8 cellular contexts compared by ENCODE assay signal in genomic region chr11:95251896-95252295, GRCh38. TPM values are rescaled to one million over a fixed set of nuclear protein-coding genes. Genes with fewer than 3 reads are reported as not detected.
DNase-seq lines count a peak whose midpoint lies in the region; ATAC-seq and TF ChIP-seq lines count a peak whose summit lies in the region.
"Not testable (repeated sequence)": the region's sequence is repeated elsewhere in the genome, so short reads cannot be mapped to it uniquely, and the experiment has no call there.

No MANE protein-coding gene starts in this region.

- not testable (repeated sequence) for H3K27ac ChIP-seq in CD4-positive, CD25-positive, alpha-beta regulatory T cell (ENCODE audit: insufficient read depth, low read length, poor library complexity, severe bottlenecking); OCI-LY7 (ENCODE audit: low read depth, low read length, poor library complexity, severe bottlenecking)
- H3K27ac ChIP-seq in trophoblast cell (ENCODE audit: low read depth, low read length): peak overlapping the region; percentile 65

- H4K20me1 ChIP-seq in OCI-LY7 (ENCODE audit: insufficient read depth, low read length): not testable (repeated sequence)

- H3K36me3 ChIP-seq in CD4-positive, CD25-positive, alpha-beta regulatory T cell (ENCODE audit: control insufficient read depth, insufficient read depth, low read length); OCI-LY7 (ENCODE audit: insufficient read depth, low read length); trophoblast cell (ENCODE audit: control insufficient read depth in 1 of 2, insufficient read depth in 2 of 2, low read length in 2 of 2): not testable (repeated sequence)

- POLR2A ChIA-PET in OCI-LY7 (lab: Charles Lee): interaction anchor here (0.7 to 7.0 kb wide), 8 partner anchors 8 to 523 kb away, joined by 3 to 122 read pairs (median 6); partner anchors contain the start of gene SESN3

- H2BK5ac ChIP-seq in trophoblast cell (ENCODE audit: low read depth, low read length, poor library complexity): peak overlapping the region; percentile 89

- H3K36me3 Mint-ChIP-seq in CD4-positive, CD25-positive, alpha-beta regulatory T cell; IgD-negative memory B cell; activated T-cell treated with anti-CD3 and anti-CD28 coated beads, Interleukin-2, amount 50 U/mL, for 72 hours (ENCODE audit: insufficient read depth in 2 of 2); glutamatergic neuron (ENCODE audit: unreplicated experiment); memory B cell; nephron (ENCODE audit: low read depth): not testable (repeated sequence)

- peak overlapping the region; percentile 83; the same call in 1 of the 2 replicates for H2AFZ ChIP-seq in OCI-LY7 (ENCODE audit: low read length)
- H2AFZ ChIP-seq in trophoblast cell (ENCODE audit: insufficient read depth, low read length, poor library complexity): not testable (repeated sequence)

- not testable (repeated sequence) for H3K4me3 Mint-ChIP-seq in CD4-positive, CD25-positive, alpha-beta regulatory T cell; activated T-cell treated with anti-CD3 and anti-CD28 coated beads, Interleukin-2, amount 50 U/mL, for 72 hours; glutamatergic neuron (ENCODE audit: unreplicated experiment); memory B cell; nephron
- H3K4me3 Mint-ChIP-seq in IgD-negative memory B cell: peak overlapping the region in 1 of 4 donors; percentile 81

- TF ChIP-seq CTCF in OCI-LY7 (conservative IDR thresholded peaks at IDR 0.05; ENCODE audit: low read length); glutamatergic neuron (IDR thresholded peaks at IDR 0.05; ENCODE audit: partially characterized antibody, unreplicated experiment); nephron (IDR thresholded peaks at IDR 0.05; ENCODE audit: unreplicated experiment in 3 of 3): not testable (repeated sequence)

- ATAC-seq in CD4-positive, CD25-positive, alpha-beta regulatory T cell (ENCODE audit: low read depth in 2 of 2); activated T-cell treated with anti-CD3 and anti-CD28 coated beads, Interleukin-2, amount 50 U/mL, for 72 hours (replicated peaks in 1 of 2); memory B cell (ENCODE audit: low read depth): not testable (repeated sequence)

- peaks cover 20 to 58% (median 45%) of the 10 kb centered on the region in 4 donors for H3K4me1 Mint-ChIP-seq in CD4-positive, CD25-positive, alpha-beta regulatory T cell
- H3K4me1 Mint-ChIP-seq in IgD-negative memory B cell (peaks cover 60 to 71% (median 62%) of the 10 kb centered on the region in 3 donors), glutamatergic neuron (ENCODE audit: low read depth, unreplicated experiment) (peaks cover 56% of the 10 kb centered on the region), memory B cell (peaks cover 56% of the 10 kb centered on the region), nephron (peaks cover 87% of the 10 kb centered on the region)
- peaks cover 58% of the 10 kb centered on the region for H3K4me1 Mint-ChIP-seq in activated T-cell treated with anti-CD3 and anti-CD28 coated beads, Interleukin-2, amount 50 U/mL, for 72 hours (ENCODE audit: low read depth)

- H3K79me2 ChIP-seq in OCI-LY7 (ENCODE audit: insufficient read depth, low read depth, low read length); trophoblast cell (ENCODE audit: control insufficient read depth, insufficient read depth, low read length, poor library complexity): not testable (repeated sequence)

- H3K4me1 ChIP-seq in CD4-positive, CD25-positive, alpha-beta regulatory T cell (ENCODE audit: control insufficient read depth, insufficient read depth, low read length, poor library complexity, severe bottlenecking): peaks cover 37% of the 10 kb centered on the region
- H3K4me1 ChIP-seq in OCI-LY7 (ENCODE audit: insufficient read depth, low read length, poor library complexity, severe bottlenecking): peaks cover 75% of the 10 kb centered on the region
- H3K4me1 ChIP-seq in trophoblast cell (ENCODE audit: control insufficient read depth in 1 of 2, insufficient read depth in 2 of 2, low read length in 2 of 2): peaks cover 11 to 24% of the 10 kb centered on the region in 2 experiments

- intact Hi-C loops in OCI-LY7 (cut with micrococcal nuclease; ENCODE audit: unreplicated experiment): loop anchor here (5.0 kb wide), 1 partner anchor 160 kb away; no protein-coding TSS in a partner anchor

- not testable (repeated sequence) for H3K18ac ChIP-seq in trophoblast cell (ENCODE audit: low read length)

- H2AK5ac ChIP-seq in trophoblast cell (ENCODE audit: low read length): not testable (repeated sequence)

- not testable (repeated sequence) for H3K27me3 Mint-ChIP-seq in CD4-positive, CD25-positive, alpha-beta regulatory T cell; IgD-negative memory B cell; activated T-cell treated with anti-CD3 and anti-CD28 coated beads, Interleukin-2, amount 50 U/mL, for 72 hours (ENCODE audit: low read depth); glutamatergic neuron (ENCODE audit: unreplicated experiment); memory B cell; nephron (ENCODE audit: low read depth)

- not testable (repeated sequence) for DNase-seq in CD4-positive, CD25-positive, alpha-beta regulatory T cell; OCI-LY7 (ENCODE audit: low spot score); activated T-cell treated with anti-CD3 and anti-CD28 coated beads, Interleukin-2, amount 50 U/mL, for 72 hours; glutamatergic neuron; memory B cell (ENCODE audit: low spot score in 2 of 2)
- DNase-seq in trophoblast cell: peak in 1 of 2 donors; percentile 22

- not testable (repeated sequence) for H3K4ac ChIP-seq in trophoblast cell (ENCODE audit: low read depth, low read length)

- H3K4me3 ChIP-seq in CD4-positive, CD25-positive, alpha-beta regulatory T cell (ENCODE audit: low read depth, low read length); OCI-LY7 (ENCODE audit: low read depth, low read length, poor library complexity, severe bottlenecking); trophoblast cell (ENCODE audit: low read depth, low read length): not testable (repeated sequence)

- peak overlapping the region; percentile 82 for H2BK120ac ChIP-seq in trophoblast cell (ENCODE audit: insufficient read depth, low read length, poor library complexity)

- not testable (repeated sequence) for H3K9me2 ChIP-seq in OCI-LY7 (ENCODE audit: insufficient read depth, low read length)

- H3K14ac ChIP-seq in trophoblast cell (ENCODE audit: low read length): not testable (repeated sequence)

- not testable (repeated sequence) for H3K27me3 ChIP-seq in CD4-positive, CD25-positive, alpha-beta regulatory T cell (ENCODE audit: control insufficient read depth, insufficient read depth, low read length); trophoblast cell (ENCODE audit: insufficient read depth, low read length)

- not testable (repeated sequence) for H2BK12ac ChIP-seq in trophoblast cell (ENCODE audit: low read length)

- H3K23ac ChIP-seq in trophoblast cell (ENCODE audit: low read length): not testable (repeated sequence)

- not testable (repeated sequence) for H3K9me3 ChIP-seq in CD4-positive, CD25-positive, alpha-beta regulatory T cell (ENCODE audit: control insufficient read depth in 2 of 2, low read length in 2 of 2); OCI-LY7 (ENCODE audit: low read length); trophoblast cell (ENCODE audit: insufficient read depth, low read depth, low read length)

- WGBS in trophoblast cell (ENCODE audit: extremely low coverage, insufficient coverage, insufficient read length): no CpG with 5 or more reads among the region's 6 CpGs

- not testable (repeated sequence) for H3K9me3 Mint-ChIP-seq in CD4-positive, CD25-positive, alpha-beta regulatory T cell; IgD-negative memory B cell; activated T-cell treated with anti-CD3 and anti-CD28 coated beads, Interleukin-2, amount 50 U/mL, for 72 hours; glutamatergic neuron (ENCODE audit: unreplicated experiment); memory B cell; nephron

- BruUV-seq in OCI-LY7 (replicated peaks; lab: Mats Ljungman, UMichigan): not testable (repeated sequence)

- peak overlapping the region; percentile 76; the same call in 1 of the 2 replicates for H3K4me2 ChIP-seq in OCI-LY7 (ENCODE audit: low read length)
- H3K4me2 ChIP-seq in trophoblast cell (ENCODE audit: low read length): not testable (repeated sequence)

- CTCF ChIA-PET in OCI-LY7 (lab: Charles Lee; ENCODE audit: unreplicated experiment): not testable (repeated sequence)

- H3K9ac ChIP-seq in trophoblast cell (ENCODE audit: low read length): not testable (repeated sequence)

- H3K79me1 ChIP-seq in trophoblast cell (ENCODE audit: low read length): peaks cover 17% of the 10 kb centered on the region

- not testable (repeated sequence) for H4K8ac ChIP-seq in trophoblast cell (ENCODE audit: low read depth, low read length)

- not testable (repeated sequence) for H4K12ac ChIP-seq in trophoblast cell (ENCODE audit: low read depth, low read length)

- peak overlapping the region; percentile 63 for H4K91ac ChIP-seq in trophoblast cell (ENCODE audit: low read depth, low read length)

- H3K27ac Mint-ChIP-seq in CD4-positive, CD25-positive, alpha-beta regulatory T cell: peak overlapping the region; percentile 21 to 93 (median 64)
- peak overlapping the region in 2 of 3 donors; percentile 30 to 91 for H3K27ac Mint-ChIP-seq in IgD-negative memory B cell
- peak overlapping the region; percentile 31 for H3K27ac Mint-ChIP-seq in activated T-cell treated with anti-CD3 and anti-CD28 coated beads, Interleukin-2, amount 50 U/mL, for 72 hours
- peak overlapping the region; percentile 35 for H3K27ac Mint-ChIP-seq in glutamatergic neuron (ENCODE audit: unreplicated experiment)
- peak overlapping the region; percentile 98 for H3K27ac Mint-ChIP-seq in memory B cell
- peak overlapping the region; percentile 97 to 98 (median 98) for H3K27ac Mint-ChIP-seq in nephron

RNA-seq across cellular contexts. Expression of gene SESN3, which starts 20.9 kb away (rescaled TPM):
- total RNA-seq in CD4-positive, CD25-positive, alpha-beta regulatory T cell: 73.3 TPM
- polyA plus RNA-seq in CD4-positive, CD25-positive, alpha-beta regulatory T cell: 1 to 10 TPM; 4.2 to 8.7 (median 6.5) TPM
- polyA plus RNA-seq in IgD-negative memory B cell: 2.9 TPM
- total RNA-seq in OCI-LY7 (2014; rRNA removed; shearing (Covaris generic)): 3.4 and 4.4 TPM in 2 replicates
- total RNA-seq in OCI-LY7 (2022): 9.6 and 12.9 TPM in 2 replicates
- 10 to 100 TPM; 13.7 to 15.6 TPM for total RNA-seq in activated T-cell treated with anti-CD3 and anti-CD28 coated beads, Interleukin-2, amount 50 U/mL, for 72 hours
- 213 TPM for total RNA-seq in glutamatergic neuron (ENCODE audit: unreplicated experiment)
- polyA plus RNA-seq in trophoblast cell (2013): 87.0 and 96.4 TPM in 2 replicates

Comparison
In these comparisons a context has a peak if more than half of its experiments do, and no peak if none do; other contexts are left out.
1. H3K27ac Mint-ChIP-seq: peak in every context shown above with its lines; median percentile 98 in memory B cell; 98 in nephron; 64 in CD4-positive, CD25-positive, alpha-beta regulatory T cell; 60 in IgD-negative memory B cell; 35 in glutamatergic neuron; 31 in activated T-cell treated with anti-CD3 and anti-CD28 coated beads, Interleukin-2, amount 50 U/mL, for 72 hours.